In the genomic region with DNA sequence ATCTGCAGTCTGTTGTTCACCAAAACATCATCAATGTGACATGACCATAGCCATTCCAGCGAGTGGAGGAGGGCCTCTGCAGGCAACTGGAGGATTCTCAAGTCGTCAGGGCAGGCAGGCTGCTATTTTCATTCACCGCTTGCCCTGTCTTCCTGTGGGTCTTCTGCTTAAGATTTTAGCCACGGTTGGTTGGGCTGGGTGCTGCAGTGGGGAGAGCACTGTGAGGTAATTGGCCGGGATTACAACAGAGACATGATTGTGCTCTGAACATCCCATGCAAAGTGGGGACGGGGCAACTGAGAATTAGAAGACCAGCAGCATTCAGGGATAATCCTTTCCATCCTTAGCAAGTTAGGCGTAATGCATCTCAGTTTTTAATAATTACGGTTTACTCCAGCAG, we compare ENCODE assay signal across 16 cellular contexts.
DNase-seq lines count a peak whose midpoint lies in the region; ATAC-seq and TF ChIP-seq lines count a peak whose summit lies in the region.
"Had no signal": no experiment of that assay in that cellular context is flagged by ENCODE, and none has a peak within 500 bp of the region (broad histone marks: within the 10 kb centered on the region; RNA-seq: fewer than 3 reads in every experiment).

No MANE protein-coding gene starts in this region.

- H4K20me1 ChIP-seq in SU-DHL-6 (ENCODE audit: low read depth, low read length): no peaks in the 10 kb centered on the region
- no peaks in the 10 kb centered on the region for H4K20me1 ChIP-seq in PC-9 (ENCODE audit: insufficient read depth)

- H3K27me3 ChIP-seq in SU-DHL-6 (ENCODE audit: low read length) (no peaks in the 10 kb centered on the region), PC-9 (ENCODE audit: insufficient read depth, low read depth) (no peaks in the 10 kb centered on the region)
- H3K27me3 ChIP-seq: Peyer's patch had no signal

- H3K27ac Mint-ChIP-seq in activated CD4-positive, alpha-beta memory T cell treated with anti-CD3 and anti-CD28 coated beads for 36 hours: no peak overlapping the region

- H3F3A ChIP-seq in SU-DHL-6 (ENCODE audit: insufficient read depth) (no peaks in the 10 kb centered on the region), PC-9 (ENCODE audit: insufficient read depth, low read depth) (no peaks in the 10 kb centered on the region)

- H3K4me1 ChIP-seq in PC-9 (replicated peaks; ENCODE audit: insufficient read depth): no peaks in the 10 kb centered on the region
- H3K4me1 ChIP-seq: Peyer's patch had no signal

- no peak overlapping the region for H3K4me3 Mint-ChIP-seq in activated CD4-positive, alpha-beta memory T cell treated with anti-CD3 and anti-CD28 coated beads for 36 hours

- H3K27ac ChIP-seq in SU-DHL-6 (ENCODE audit: low read depth, low read length) (peak overlapping the region; percentile 25), PC-9 (no peak overlapping the region)
- H3K27ac ChIP-seq: 22Rv1, Peyer's patch had no signal

- TF ChIP-seq CTCF in SU-DHL-6 (IDR thresholded peaks at IDR 0.05; ENCODE audit: insufficient read depth, low read length, poor library complexity, severe bottlenecking): no peak
- TF ChIP-seq CTCF in PC-9 (conservative IDR thresholded peaks at IDR 0.05): no peak

- DNase-seq in Ammon's horn (ENCODE audit: low spot score) (peak; percentile 68), kidney tubule cell (ENCODE audit: low spot score) (peak; percentile 13), pons (ENCODE audit: low spot score) (peak; percentile 73), PC-9 (no peak)
- no peak for DNase-seq in activated CD4-positive, CD25-positive, alpha-beta regulatory T cell treated with anti-CD3 and anti-CD28 coated beads, Interleukin-2, amount 50 U/mL, for 72 hours
- no peak for DNase-seq in activated CD4-positive, alpha-beta memory T cell treated with anti-CD3 and anti-CD28 coated beads for 36 hours
- DNase-seq: H7, KG1, NCI-H1436, NCI-H2081, NCI-H82, Peyer's patch had no signal

- no peak for ATAC-seq in GM21515 (IDR thresholded peaks at IDR 0.05; ENCODE audit: unreplicated experiment)
- ATAC-seq: Right ventricle myocardium inferior had no signal

- H3K79me2 ChIP-seq in SU-DHL-6 (ENCODE audit: insufficient read depth, low read length): no peaks in the 10 kb centered on the region
- H3K79me2 ChIP-seq in PC-9 (ENCODE audit: low read depth): no peaks in the 10 kb centered on the region

- BruUV-seq in PC-9 (replicated peaks; lab: Mats Ljungman, UMichigan): no TSS peak

- H2AFZ ChIP-seq in SU-DHL-6 (ENCODE audit: low read depth, low read length, severe bottlenecking) (no peak overlapping the region), PC-9 (no peak overlapping the region)

- H3K9me3 ChIP-seq in SU-DHL-6 (ENCODE audit: insufficient read depth, low read length): no peaks in the 10 kb centered on the region
- H3K9me3 ChIP-seq in PC-9 (ENCODE audit: insufficient read depth, low read depth): no peaks in the 10 kb centered on the region
- H3K9me3 ChIP-seq: Peyer's patch had no signal

- H3K36me3 Mint-ChIP-seq in activated CD4-positive, alpha-beta memory T cell treated with anti-CD3 and anti-CD28 coated beads for 36 hours: peaks cover 3% of the 10 kb centered on the region

- H3K36me3 ChIP-seq in SU-DHL-6 (ENCODE audit: low read length): no peaks in the 10 kb centered on the region
- H3K36me3 ChIP-seq in PC-9 (ENCODE audit: low read depth): no peaks in the 10 kb centered on the region
- H3K36me3 ChIP-seq: Peyer's patch had no signal

- H3K27me3 Mint-ChIP-seq in activated CD4-positive, alpha-beta memory T cell treated with anti-CD3 and anti-CD28 coated beads for 36 hours: no peaks in the 10 kb centered on the region

- H3K4me3 ChIP-seq in SU-DHL-6 (ENCODE audit: insufficient read depth, low read length, poor library complexity, severe bottlenecking): no peak overlapping the region
- H3K4me3 ChIP-seq in PC-9: no peak overlapping the region
- H3K4me3 ChIP-seq: Peyer's patch had no signal

- CTCF ChIA-PET in PC-9 (lab: Charles Lee): no interaction called here
- CTCF ChIA-PET in activated CD4-positive, alpha-beta memory T cell treated with anti-CD3 and anti-CD28 coated beads for 36 hours (lab: Charles Lee): no interaction called here

- no peaks in the 10 kb centered on the region for H3K9me3 Mint-ChIP-seq in activated CD4-positive, alpha-beta memory T cell treated with anti-CD3 and anti-CD28 coated beads for 36 hours

- H3K9me2 ChIP-seq in SU-DHL-6 (replicated peaks; ENCODE audit: insufficient read depth, low read length) (no peaks in the 10 kb centered on the region), PC-9 (ENCODE audit: insufficient read depth) (no peaks in the 10 kb centered on the region)

- intact Hi-C loops in PC-9 (cut with micrococcal nuclease; ENCODE audit: unreplicated experiment): no loop called here
- intact Hi-C loops in activated CD4-positive, alpha-beta memory T cell treated with anti-CD3 and anti-CD28 coated beads for 36 hours (cut with micrococcal nuclease): no loop called here

- POLR2A ChIA-PET in PC-9 (lab: Charles Lee; ENCODE audit: unreplicated experiment): no interaction called here
- POLR2A ChIA-PET in activated CD4-positive, alpha-beta memory T cell treated with anti-CD3 and anti-CD28 coated beads for 36 hours (lab: Charles Lee): no interaction called here

- no peak overlapping the region for H3K9ac ChIP-seq in SU-DHL-6 (ENCODE audit: low read length)

- no peaks in the 10 kb centered on the region for H3K4me1 Mint-ChIP-seq in activated CD4-positive, alpha-beta memory T cell treated with anti-CD3 and anti-CD28 coated beads for 36 hours (ENCODE audit: low read depth)

- H3K4me2 ChIP-seq in SU-DHL-6 (ENCODE audit: low read depth, low read length, poor library complexity, severe bottlenecking) (peak overlapping the region; percentile 20), PC-9 (no peak overlapping the region)

Comparison
In these comparisons a context has a peak if more than half of its experiments do, and no peak if none do; other contexts are left out.
1. DNase-seq: peak in Ammon's horn (single experiment), kidney tubule cell (single experiment) and pons (single experiment); none in PC-9 (0 of 2), activated CD4-positive, CD25-positive, alpha-beta regulatory T cell treated with anti-CD3 and anti-CD28 coated beads, Interleukin-2, amount 50 U/mL, for 72 hours (single experiment) and activated CD4-positive, alpha-beta memory T cell treated with anti-CD3 and anti-CD28 coated beads for 36 hours (single experiment).